In the genomic region with DNA sequence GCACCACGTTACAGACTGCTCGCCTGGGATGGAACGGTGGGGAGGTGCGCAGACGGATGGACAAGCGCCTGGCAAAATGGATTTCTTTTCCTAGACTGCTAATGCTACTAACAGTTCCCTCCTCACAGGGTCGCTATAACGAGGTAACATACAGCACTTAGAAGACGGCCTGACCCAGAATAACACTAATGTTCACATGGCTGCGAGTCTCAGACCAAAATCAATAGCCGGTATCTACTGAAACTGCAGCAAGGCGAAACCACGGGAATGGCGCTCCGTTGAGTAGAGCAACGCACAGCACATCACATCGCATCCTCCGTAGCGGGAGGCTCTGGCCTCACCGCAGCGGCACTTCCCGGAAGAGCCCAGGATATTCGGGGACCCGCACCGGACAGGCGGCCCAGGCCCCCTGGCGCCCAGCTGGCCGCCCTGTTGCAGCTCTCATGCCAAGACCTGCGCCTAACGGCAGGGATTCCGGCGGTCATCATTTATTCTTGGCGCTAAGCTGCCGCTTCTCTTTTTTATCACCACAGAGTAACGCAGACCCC, we compare ENCODE assay signal across 1 cellular context.
TF ChIP-seq lines count a peak whose summit lies in the region.

No MANE protein-coding gene starts in this region.

TF ChIP-seq in HepG2, 621 proteins besides CTCF, POLR2A, EP300 and RAD21 (continued from another document and continues in another):
- no peak for TF ChIP-seq RERE (CRISPR knock-in tag; IDR thresholded peaks at IDR 0.05; ENCODE audit: low read depth)
- TF ChIP-seq ZNF776 (CRISPR knock-in tag; IDR thresholded peaks at IDR 0.05) = no peak
- no peak for TF ChIP-seq ZNF354B (CRISPR knock-in tag; IDR thresholded peaks at IDR 0.05)
- no peak for TF ChIP-seq PCBP1 (IDR thresholded peaks at IDR 0.05; ENCODE audit: borderline replicate concordance, low read depth, low read length)
- TF ChIP-seq ELK4 (CRISPR knock-in tag; IDR thresholded peaks at IDR 0.05; ENCODE audit: borderline replicate concordance) = no peak
- no peak for TF ChIP-seq ZNF121 (CRISPR knock-in tag; IDR thresholded peaks at IDR 0.05)
- no peak for TF ChIP-seq HNRNPH1 (optimal IDR thresholded peaks at IDR 0.05; ENCODE audit: low read depth, low read length)
- TF ChIP-seq SP4 (CRISPR knock-in tag; IDR thresholded peaks at IDR 0.05) = no peak
- TF ChIP-seq ZSCAN29 (CRISPR knock-in tag; conservative IDR thresholded peaks at IDR 0.05) = no peak
- TF ChIP-seq MED1 (CRISPR knock-in tag; IDR thresholded peaks at IDR 0.05) = 0 out of 2 replicates have a peak, but pooled peaks have one; percentile 7
- no peak for TF ChIP-seq ZNF644 (CRISPR knock-in tag; IDR thresholded peaks at IDR 0.05; ENCODE audit: low read depth)
- no peak for TF ChIP-seq CHD2 (IDR thresholded peaks at IDR 0.05; ENCODE audit: low read depth, low read length)
- no peak for TF ChIP-seq SOX6 (IDR thresholded peaks at IDR 0.05)
- TF ChIP-seq SOX6 (CRISPR knock-in tag; IDR thresholded peaks at IDR 0.05) = no peak
- no peak for TF ChIP-seq GLI4 (CRISPR knock-in tag; IDR thresholded peaks at IDR 0.05; ENCODE audit: borderline replicate concordance)
- no peak; the same call in 1 of the 2 replicates for TF ChIP-seq ZKSCAN5 (CRISPR knock-in tag; IDR thresholded peaks at IDR 0.05)
- no peak for TF ChIP-seq RFX1 (IDR thresholded peaks at IDR 0.05)
- TF ChIP-seq ZNF501 (CRISPR knock-in tag; IDR thresholded peaks at IDR 0.05) = no peak
- no peak for TF ChIP-seq ZBED4 (CRISPR knock-in tag; IDR thresholded peaks at IDR 0.05; ENCODE audit: borderline replicate concordance)
- TF ChIP-seq, protein P1, sequence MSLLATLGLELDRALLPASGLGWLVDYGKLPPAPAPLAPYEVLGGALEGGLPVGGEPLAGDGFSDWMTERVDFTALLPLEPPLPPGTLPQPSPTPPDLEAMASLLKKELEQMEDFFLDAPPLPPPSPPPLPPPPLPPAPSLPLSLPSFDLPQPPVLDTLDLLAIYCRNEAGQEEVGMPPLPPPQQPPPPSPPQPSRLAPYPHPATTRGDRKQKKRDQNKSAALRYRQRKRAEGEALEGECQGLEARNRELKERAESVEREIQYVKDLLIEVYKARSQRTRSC (CRISPR knock-in tag; IDR thresholded peaks at IDR 0.05; ENCODE audit: low read depth) = no peak
- no peak for TF ChIP-seq HNF4A (CRISPR knock-in tag; IDR thresholded peaks at IDR 0.05)
- TF ChIP-seq YY1 (IDR thresholded peaks at IDR 0.05; ENCODE audit: insufficient read depth, insufficient replicate concordance, low read depth, low read length) = peak; percentile 4
- TF ChIP-seq FOXA1 (IDR thresholded peaks at IDR 0.05) = no peak
- TF ChIP-seq FOXA1 (CRISPR knock-in tag; IDR thresholded peaks at IDR 0.05) = peak; percentile 38; the same call in 1 of the 2 replicates
- TF ChIP-seq ZSCAN30 (CRISPR knock-in tag; IDR thresholded peaks at IDR 0.05) = no peak
- TF ChIP-seq ZNF274 (CRISPR knock-in tag; IDR thresholded peaks at IDR 0.05) = no peak
- TF ChIP-seq, protein P2, sequence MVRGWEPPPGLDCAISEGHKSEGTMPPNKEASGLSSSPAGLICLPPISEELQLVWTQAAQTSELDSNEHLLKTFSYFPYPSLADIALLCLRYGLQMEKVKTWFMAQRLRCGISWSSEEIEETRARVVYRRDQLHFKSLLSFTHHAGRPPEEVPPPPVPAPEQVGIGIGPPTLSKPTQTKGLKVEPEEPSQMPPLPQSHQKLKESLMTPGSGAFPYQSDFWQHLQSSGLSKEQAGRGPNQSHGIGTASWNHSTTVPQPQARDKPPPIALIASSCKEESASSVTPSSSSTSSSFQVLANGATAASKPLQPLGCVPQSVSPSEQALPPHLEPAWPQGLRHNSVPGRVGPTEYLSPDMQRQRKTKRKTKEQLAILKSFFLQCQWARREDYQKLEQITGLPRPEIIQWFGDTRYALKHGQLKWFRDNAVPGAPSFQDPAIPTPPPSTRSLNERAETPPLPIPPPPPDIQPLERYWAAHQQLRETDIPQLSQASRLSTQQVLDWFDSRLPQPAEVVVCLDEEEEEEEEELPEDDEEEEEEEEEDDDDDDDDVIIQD (CRISPR knock-in tag; IDR thresholded peaks at IDR 0.05; ENCODE audit: low read depth) = no peak
- no peak for TF ChIP-seq CEBPB (IDR thresholded peaks at IDR 0.05; ENCODE audit: borderline replicate concordance, low read depth, low read length)
- TF ChIP-seq HNRNPK (IDR thresholded peaks at IDR 0.05; ENCODE audit: low read depth, low read length, poor library complexity, severe bottlenecking) = no peak
- TF ChIP-seq NCOA5 (CRISPR knock-in tag; IDR thresholded peaks at IDR 0.05) = no peak
- TF ChIP-seq MIXL1 (CRISPR knock-in tag; IDR thresholded peaks at IDR 0.05) = no peak
- TF ChIP-seq FOXA3 (CRISPR knock-in tag; IDR thresholded peaks at IDR 0.05) = 0 out of 2 replicates have a peak, but pooled peaks have one; percentile 13
- TF ChIP-seq TBP (CRISPR knock-in tag; IDR thresholded peaks at IDR 0.05) = no peak
- TF ChIP-seq ATRX (CRISPR knock-in tag; IDR thresholded peaks at IDR 0.05; ENCODE audit: borderline replicate concordance) = no peak
- no peak for TF ChIP-seq NFE2L2 (IDR thresholded peaks at IDR 0.05; ENCODE audit: low read length)
- no peak for TF ChIP-seq ZNF496 (CRISPR knock-in tag; IDR thresholded peaks at IDR 0.05; ENCODE audit: insufficient replicate concordance)
- TF ChIP-seq MEIS2 (CRISPR knock-in tag; IDR thresholded peaks at IDR 0.05) = no peak
- TF ChIP-seq HES4 (CRISPR knock-in tag; IDR thresholded peaks at IDR 0.05; ENCODE audit: borderline replicate concordance) = no peak
- TF ChIP-seq ZHX1 (CRISPR knock-in tag; IDR thresholded peaks at IDR 0.05; ENCODE audit: low read depth) = no peak
- TF ChIP-seq CBX2 (IDR thresholded peaks at IDR 0.05; ENCODE audit: low read depth, low read length) = no peak
- no peak for TF ChIP-seq CBX2 (CRISPR knock-in tag; IDR thresholded peaks at IDR 0.05; ENCODE audit: low read depth)
- no peak for TF ChIP-seq ZBTB21 (CRISPR knock-in tag; IDR thresholded peaks at IDR 0.05)
- no peak for TF ChIP-seq MXD3 (CRISPR knock-in tag; IDR thresholded peaks at IDR 0.05)
- no peak for TF ChIP-seq KDM5B (CRISPR knock-in tag; IDR thresholded peaks at IDR 0.05; ENCODE audit: borderline replicate concordance)
- no peak for TF ChIP-seq ZNF7 (CRISPR knock-in tag; IDR thresholded peaks at IDR 0.05)
- no peak for TF ChIP-seq LRRFIP1 (CRISPR knock-in tag; conservative IDR thresholded peaks at IDR 0.05)
- no peak for TF ChIP-seq EEA1 (CRISPR knock-in tag; IDR thresholded peaks at IDR 0.05; ENCODE audit: borderline replicate concordance)
- TF ChIP-seq TARDBP (CRISPR knock-in tag; IDR thresholded peaks at IDR 0.05) = no peak
